22 cellular contexts compared by ENCODE assay signal in genomic region chr4:147398556-147398955, GRCh38.
"Had no signal": no experiment of that assay in that cellular context is flagged by ENCODE, and none has a peak within 500 bp of the region (broad histone marks: within the 10 kb centered on the region; RNA-seq: fewer than 3 reads in every experiment).

No MANE protein-coding gene starts in this region.

- H3K4me1 Mint-ChIP-seq: natural killer cell; stimulated activated naive B cell treated with anti-CD40 and anti-IgM and Interleukin-4, amounts not matched to agents 10 μg/mL and 1 μg/mL and 100 μg/mL, for 72 hours; stimulated activated naive CD8-positive, alpha-beta T cell treated with anti-CD3 and anti-CD28 coated beads, Interleukin-15, amount 100 ng/mL, for 72 hours had no signal

- H3K27ac Mint-ChIP-seq: natural killer cell; stimulated activated naive B cell treated with anti-CD40 and anti-IgM and Interleukin-4, amounts not matched to agents 10 μg/mL and 1 μg/mL and 100 μg/mL, for 72 hours had no signal

- H3K27me3 Mint-ChIP-seq: stimulated activated naive B cell treated with anti-CD40 and anti-IgM and Interleukin-4, amounts not matched to agents 10 μg/mL and 1 μg/mL and 100 μg/mL, for 72 hours; stimulated activated naive CD8-positive, alpha-beta T cell treated with anti-CD3 and anti-CD28 coated beads, Interleukin-15, amount 100 ng/mL, for 72 hours had no signal

- H3K27ac ChIP-seq: epithelial cell of prostate, neutrophil, pancreas, right lobe of liver, suprapubic skin, transverse colon, upper lobe of right lung, vagina had no signal

- H3K36me3 Mint-ChIP-seq: natural killer cell; stimulated activated naive B cell treated with anti-CD40 and anti-IgM and Interleukin-4, amounts not matched to agents 10 μg/mL and 1 μg/mL and 100 μg/mL, for 72 hours had no signal

- DNase-seq: cortex of kidney; head of caudate nucleus; kidney; mesenchymal stem cell; natural killer cell; pancreas; retina; right lobe of liver; small intestine; stimulated activated CD4-positive, alpha-beta T cell treated with anti-CD3 and anti-CD28 coated beads, Interleukin-15, amount 100 ng/mL, for 24 hours; stimulated activated CD4-positive, alpha-beta T cell treated with anti-CD3 and anti-CD28 coated beads, Interleukin-2, amount 100 ng/mL, for 48 hours; stimulated activated naive B cell treated with anti-CD40 and anti-IgM and Interleukin-4, amounts not matched to agents 10 μg/mL and 1 μg/mL and 100 μg/mL, for 72 hours; stimulated activated naive CD8-positive, alpha-beta T cell treated with anti-CD3 and anti-CD28 coated beads, Interleukin-15, amount 100 ng/mL, for 72 hours; transverse colon; upper lobe of right lung had no signal

- H3K4me3 Mint-ChIP-seq: natural killer cell; stimulated activated naive B cell treated with anti-CD40 and anti-IgM and Interleukin-4, amounts not matched to agents 10 μg/mL and 1 μg/mL and 100 μg/mL, for 72 hours; stimulated activated naive CD8-positive, alpha-beta T cell treated with anti-CD3 and anti-CD28 coated beads, Interleukin-15, amount 100 ng/mL, for 72 hours had no signal

- H3K4me3 ChIP-seq: lung, pancreas, right lobe of liver, suprapubic skin, transverse colon, upper lobe of right lung, vagina had no signal

- ATAC-seq: esophagus mucosa; left lobe of liver; natural killer cell; pancreas; right lobe of liver; stimulated activated naive B cell treated with anti-CD40 and anti-IgM and Interleukin-4, amounts not matched to agents 10 μg/mL and 1 μg/mL and 100 μg/mL, for 72 hours; stimulated activated naive CD8-positive, alpha-beta T cell treated with anti-CD3 and anti-CD28 coated beads, Interleukin-15, amount 100 ng/mL, for 72 hours; upper lobe of right lung had no signal

- H3K9me3 ChIP-seq: neutrophil, pancreas, right lobe of liver, suprapubic skin, transverse colon, upper lobe of right lung, vagina had no signal

- H3K27me3 ChIP-seq: neutrophil, pancreas, right lobe of liver, suprapubic skin, transverse colon, upper lobe of right lung, vagina had no signal

- H3K4me1 ChIP-seq: pancreas, right lobe of liver, suprapubic skin, transverse colon, upper lobe of right lung, vagina had no signal

- H3K36me3 ChIP-seq: neutrophil, pancreas, right lobe of liver, suprapubic skin, transverse colon, upper lobe of right lung, vagina had no signal
